ENCODE assay signal across 5 cellular contexts in the genomic region with DNA sequence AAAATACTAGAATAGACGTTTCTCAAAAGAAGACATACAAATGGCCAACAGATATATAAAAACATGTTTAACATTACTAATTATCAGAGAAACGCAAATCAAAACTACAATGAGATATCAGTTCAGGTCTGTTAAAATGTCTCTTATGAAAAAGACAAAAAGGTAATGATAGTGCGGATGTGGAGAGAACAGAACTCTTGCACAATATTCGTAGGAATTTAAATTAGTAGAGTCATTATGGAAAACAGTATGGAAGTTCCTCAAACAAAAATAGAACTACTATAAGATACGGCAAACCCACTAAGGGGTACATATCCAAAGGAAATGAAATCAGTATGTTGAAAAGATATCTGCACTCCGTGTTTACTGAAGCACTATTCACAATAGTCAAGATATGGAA.
"Had no signal": no experiment of that assay in that cellular context is flagged by ENCODE, and none has a peak within 500 bp of the region (broad histone marks: within the 10 kb centered on the region; RNA-seq: fewer than 3 reads in every experiment).

No MANE protein-coding gene starts in this region.

- H3K27ac ChIP-seq: HL-60, KMS-11 had no signal

- H3K4me2 ChIP-seq: KMS-11 had no signal

- DNase-seq: KBM-7, KG1 had no signal

- H3K9ac ChIP-seq: KMS-11 had no signal

- FAIRE-seq: HTR-8/SVneo had no signal
